In the genomic region with DNA sequence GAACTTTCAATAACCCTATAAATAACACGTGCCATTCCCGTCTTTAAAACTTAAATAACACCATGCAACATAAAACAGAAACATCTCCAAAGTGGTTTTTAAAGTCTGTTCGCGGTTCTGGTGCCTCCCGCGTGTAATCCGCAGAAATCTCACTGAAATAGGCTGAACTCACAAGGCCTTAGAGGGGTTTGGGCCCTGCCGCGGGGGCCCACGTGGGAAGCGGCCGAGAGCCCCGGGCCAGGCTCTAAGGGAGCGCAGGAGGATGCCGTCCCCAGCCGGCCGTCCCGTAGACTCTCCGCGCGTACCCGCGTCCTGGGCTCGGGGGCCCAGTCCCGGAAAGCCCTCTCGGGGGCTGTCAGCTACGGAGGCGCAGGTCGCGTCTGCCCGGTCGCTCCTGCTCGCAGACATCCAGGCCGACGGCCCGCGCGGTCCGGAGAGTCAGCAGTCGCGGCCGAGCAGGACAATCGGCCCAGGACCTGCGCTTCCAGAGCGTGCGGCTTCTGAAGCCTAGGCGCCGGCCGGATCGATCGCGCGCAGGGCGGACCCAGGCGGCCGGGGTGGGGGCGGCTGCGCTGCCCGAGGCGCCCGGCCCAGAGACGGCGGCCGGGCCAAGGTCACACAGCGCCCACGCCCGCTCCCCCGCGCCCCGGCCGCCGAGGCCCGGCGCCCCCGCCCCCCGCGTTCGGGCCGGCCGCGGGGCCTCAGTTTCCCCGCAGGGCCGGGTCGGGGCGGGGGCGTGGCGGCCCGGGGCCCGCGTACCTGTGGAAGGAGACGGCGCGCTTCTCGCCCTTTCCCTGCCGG, we compare ENCODE assay signal across 1 cellular context.
TF ChIP-seq lines count a peak whose summit lies in the region.

No MANE protein-coding gene starts in this region.

TF ChIP-seq in K562, 482 proteins besides CTCF, POLR2A, EP300 and RAD21:
- TF ChIP-seq SIN3B (IDR thresholded peaks at IDR 0.05; ENCODE audit: low read depth) (0 out of 2 replicates have a peak, but pooled peaks have one; percentile 15), MYC (IDR thresholded peaks at IDR 0.05; ENCODE audit: low read depth, low read length) (peak; percentile 56), MYC (CRISPR knock-in tag; IDR thresholded peaks at IDR 0.05; ENCODE audit: borderline replicate concordance, low read depth) (peak; percentile 68; the same call in 1 of the 2 replicates), EP400 (IDR thresholded peaks at IDR 0.05) (peak; percentile 61), ZNF584 (CRISPR knock-in tag; IDR thresholded peaks at IDR 0.05; ENCODE audit: low read depth) (0 out of 2 replicates have a peak, but pooled peaks have one; percentile 1), ZBTB7A (IDR thresholded peaks at IDR 0.05; ENCODE audit: borderline replicate concordance, control insufficient read depth, low read depth, low read length) (peak; percentile 40; the same call in 1 of the 2 replicates), NR2C2 (CRISPR knock-in tag; IDR thresholded peaks at IDR 0.05) (no peak), NR2C2 (tag; IDR thresholded peaks at IDR 0.05) (no peak), PTRF (tag; IDR thresholded peaks at IDR 0.05) (no peak), ZFX (CRISPR knock-in tag; IDR thresholded peaks at IDR 0.05) (peak; percentile 73), ZNF740 (CRISPR knock-in tag; IDR thresholded peaks at IDR 0.05) (0 out of 2 replicates have a peak, but pooled peaks have one; percentile 4), ZNF740 (tag; IDR thresholded peaks at IDR 0.05) (no peak), MXI1 (IDR thresholded peaks at IDR 0.05; ENCODE audit: low read depth, low read length) (no peak), BRCA1 (IDR thresholded peaks at IDR 0.05) (no peak), BRCA1 (CRISPR knock-in tag; IDR thresholded peaks at IDR 0.05) (no peak), L3MBTL2 (IDR thresholded peaks at IDR 0.05) (peak; percentile 29; the same call in 1 of the 2 replicates), SP1 (CRISPR knock-in tag; IDR thresholded peaks at IDR 0.05) (0 out of 2 replicates have a peak, but pooled peaks have one; percentile 19), POLR2G (IDR thresholded peaks at IDR 0.05; ENCODE audit: low read depth, low read length) (peak; percentile 49; the same call in 1 of the 2 replicates), RBFOX2 (IDR thresholded peaks at IDR 0.05; ENCODE audit: low read depth, low read length) (peak; percentile 56), POLR3G (IDR thresholded peaks at IDR 0.05; ENCODE audit: extremely low read depth, insufficient read length, insufficient replicate concordance) (no peak), HOMEZ (CRISPR knock-in tag; IDR thresholded peaks at IDR 0.05) (no peak), ZNF644 (tag; IDR thresholded peaks at IDR 0.05; ENCODE audit: low read depth) (no peak), MNT (conservative IDR thresholded peaks at IDR 0.05) (peak; percentile 65 to 68; a peak in 3 of 4 replicates), PHF8 (IDR thresholded peaks at IDR 0.05; ENCODE audit: borderline replicate concordance, low read length) (peak; percentile 44; the same call in 1 of the 2 replicates), SIN3A (IDR thresholded peaks at IDR 0.05; ENCODE audit: borderline replicate concordance in 2 of 2, control insufficient read depth in 1 of 2, low read depth in 2 of 2, low read length in 2 of 2) (0 out of 4 replicates have a peak, but pooled peaks of 1 of the 2 experiments have one; percentile 6), FOS (IDR thresholded peaks at IDR 0.05; ENCODE audit: extremely low read depth, insufficient read length) (no peak), RBM25 (IDR thresholded peaks at IDR 0.05; ENCODE audit: low read depth, low read length, severe bottlenecking) (peak; percentile 55), RBBP5 (IDR thresholded peaks at IDR 0.05; ENCODE audit: borderline replicate concordance, insufficient read depth, low read length, poor library complexity, severe bottlenecking) (peak; percentile 43), E2F6 (IDR thresholded peaks at IDR 0.05; ENCODE audit: borderline replicate concordance in 1 of 2, extremely low read depth in 1 of 2, insufficient read depth in 1 of 2, insufficient read length in 1 of 2, low read depth in 1 of 2, low read length in 1 of 2, poor library complexity in 1 of 2, severe bottlenecking in 1 of 2) (peak in 1 of 2 experiments; percentile 10), CHD1 (IDR thresholded peaks at IDR 0.05; ENCODE audit: low read length) (peak; percentile 37), ZFP36 (IDR thresholded peaks at IDR 0.05; ENCODE audit: low read depth, low read length, partially characterized antibody) (peak; percentile 17), ZZZ3 (IDR thresholded peaks at IDR 0.05) (no peak)
- TF ChIP-seq, protein P1, sequence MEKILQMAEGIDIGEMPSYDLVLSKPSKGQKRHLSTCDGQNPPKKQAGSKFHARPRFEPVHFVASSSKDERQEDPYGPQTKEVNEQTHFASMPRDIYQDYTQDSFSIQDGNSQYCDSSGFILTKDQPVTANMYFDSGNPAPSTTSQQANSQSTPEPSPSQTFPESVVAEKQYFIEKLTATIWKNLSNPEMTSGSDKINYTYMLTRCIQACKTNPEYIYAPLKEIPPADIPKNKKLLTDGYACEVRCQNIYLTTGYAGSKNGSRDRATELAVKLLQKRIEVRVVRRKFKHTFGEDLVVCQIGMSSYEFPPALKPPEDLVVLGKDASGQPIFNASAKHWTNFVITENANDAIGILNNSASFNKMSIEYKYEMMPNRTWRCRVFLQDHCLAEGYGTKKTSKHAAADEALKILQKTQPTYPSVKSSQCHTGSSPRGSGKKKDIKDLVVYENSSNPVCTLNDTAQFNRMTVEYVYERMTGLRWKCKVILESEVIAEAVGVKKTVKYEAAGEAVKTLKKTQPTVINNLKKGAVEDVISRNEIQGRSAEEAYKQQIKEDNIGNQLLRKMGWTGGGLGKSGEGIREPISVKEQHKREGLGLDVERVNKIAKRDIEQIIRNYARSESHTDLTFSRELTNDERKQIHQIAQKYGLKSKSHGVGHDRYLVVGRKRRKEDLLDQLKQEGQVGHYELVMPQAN (IDR thresholded peaks at IDR 0.05; ENCODE audit: borderline replicate concordance): peak; percentile 66; the same call in 1 of the 2 replicates
- TF ChIP-seq, protein P2, sequence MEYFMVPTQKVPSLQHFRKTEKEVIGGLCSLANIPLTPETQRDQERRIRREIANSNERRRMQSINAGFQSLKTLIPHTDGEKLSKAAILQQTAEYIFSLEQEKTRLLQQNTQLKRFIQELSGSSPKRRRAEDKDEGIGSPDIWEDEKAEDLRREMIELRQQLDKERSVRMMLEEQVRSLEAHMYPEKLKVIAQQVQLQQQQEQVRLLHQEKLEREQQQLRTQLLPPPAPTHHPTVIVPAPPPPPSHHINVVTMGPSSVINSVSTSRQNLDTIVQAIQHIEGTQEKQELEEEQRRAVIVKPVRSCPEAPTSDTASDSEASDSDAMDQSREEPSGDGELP (CRISPR knock-in tag; IDR thresholded peaks at IDR 0.05; ENCODE audit: borderline replicate concordance): peak; percentile 23; the same call in 1 of the 2 replicates
- TF ChIP-seq, protein P3, sequence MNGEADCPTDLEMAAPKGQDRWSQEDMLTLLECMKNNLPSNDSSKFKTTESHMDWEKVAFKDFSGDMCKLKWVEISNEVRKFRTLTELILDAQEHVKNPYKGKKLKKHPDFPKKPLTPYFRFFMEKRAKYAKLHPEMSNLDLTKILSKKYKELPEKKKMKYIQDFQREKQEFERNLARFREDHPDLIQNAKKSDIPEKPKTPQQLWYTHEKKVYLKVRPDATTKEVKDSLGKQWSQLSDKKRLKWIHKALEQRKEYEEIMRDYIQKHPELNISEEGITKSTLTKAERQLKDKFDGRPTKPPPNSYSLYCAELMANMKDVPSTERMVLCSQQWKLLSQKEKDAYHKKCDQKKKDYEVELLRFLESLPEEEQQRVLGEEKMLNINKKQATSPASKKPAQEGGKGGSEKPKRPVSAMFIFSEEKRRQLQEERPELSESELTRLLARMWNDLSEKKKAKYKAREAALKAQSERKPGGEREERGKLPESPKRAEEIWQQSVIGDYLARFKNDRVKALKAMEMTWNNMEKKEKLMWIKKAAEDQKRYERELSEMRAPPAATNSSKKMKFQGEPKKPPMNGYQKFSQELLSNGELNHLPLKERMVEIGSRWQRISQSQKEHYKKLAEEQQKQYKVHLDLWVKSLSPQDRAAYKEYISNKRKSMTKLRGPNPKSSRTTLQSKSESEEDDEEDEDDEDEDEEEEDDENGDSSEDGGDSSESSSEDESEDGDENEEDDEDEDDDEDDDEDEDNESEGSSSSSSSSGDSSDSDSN (IDR thresholded peaks at IDR 0.05; ENCODE audit: borderline replicate concordance in 1 of 2, low read depth in 2 of 2, low read length in 2 of 2): peak; percentile 50 to 58; a peak in 2 of 4 replicates
- TF ChIP-seq, protein P4, sequence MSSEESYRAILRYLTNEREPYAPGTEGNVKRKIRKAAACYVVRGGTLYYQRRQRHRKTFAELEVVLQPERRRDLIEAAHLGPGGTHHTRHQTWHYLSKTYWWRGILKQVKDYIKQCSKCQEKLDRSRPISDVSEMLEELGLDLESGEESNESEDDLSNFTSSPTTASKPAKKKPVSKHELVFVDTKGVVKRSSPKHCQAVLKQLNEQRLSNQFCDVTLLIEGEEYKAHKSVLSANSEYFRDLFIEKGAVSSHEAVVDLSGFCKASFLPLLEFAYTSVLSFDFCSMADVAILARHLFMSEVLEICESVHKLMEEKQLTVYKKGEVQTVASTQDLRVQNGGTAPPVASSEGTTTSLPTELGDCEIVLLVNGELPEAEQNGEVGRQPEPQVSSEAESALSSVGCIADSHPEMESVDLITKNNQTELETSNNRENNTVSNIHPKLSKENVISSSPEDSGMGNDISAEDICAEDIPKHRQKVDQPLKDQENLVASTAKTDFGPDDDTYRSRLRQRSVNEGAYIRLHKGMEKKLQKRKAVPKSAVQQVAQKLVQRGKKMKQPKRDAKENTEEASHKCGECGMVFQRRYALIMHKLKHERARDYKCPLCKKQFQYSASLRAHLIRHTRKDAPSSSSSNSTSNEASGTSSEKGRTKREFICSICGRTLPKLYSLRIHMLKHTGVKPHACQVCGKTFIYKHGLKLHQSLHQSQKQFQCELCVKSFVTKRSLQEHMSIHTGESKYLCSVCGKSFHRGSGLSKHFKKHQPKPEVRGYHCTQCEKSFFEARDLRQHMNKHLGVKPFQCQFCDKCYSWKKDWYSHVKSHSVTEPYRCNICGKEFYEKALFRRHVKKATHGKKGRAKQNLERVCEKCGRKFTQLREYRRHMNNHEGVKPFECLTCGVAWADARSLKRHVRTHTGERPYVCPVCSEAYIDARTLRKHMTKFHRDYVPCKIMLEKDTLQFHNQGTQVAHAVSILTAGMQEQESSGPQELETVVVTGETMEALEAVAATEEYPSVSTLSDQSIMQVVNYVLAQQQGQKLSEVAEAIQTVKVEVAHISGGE (CRISPR knock-in tag; IDR thresholded peaks at IDR 0.05): no peak
- TF ChIP-seq, protein P5, sequence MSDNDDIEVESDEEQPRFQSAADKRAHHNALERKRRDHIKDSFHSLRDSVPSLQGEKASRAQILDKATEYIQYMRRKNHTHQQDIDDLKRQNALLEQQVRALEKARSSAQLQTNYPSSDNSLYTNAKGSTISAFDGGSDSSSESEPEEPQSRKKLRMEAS (CRISPR knock-in tag; IDR thresholded peaks at IDR 0.05): peak; percentile 54; the same call in 1 of the 2 replicates
